Comparison of ENCODE assay signal across 26 cellular contexts in the genomic region with DNA sequence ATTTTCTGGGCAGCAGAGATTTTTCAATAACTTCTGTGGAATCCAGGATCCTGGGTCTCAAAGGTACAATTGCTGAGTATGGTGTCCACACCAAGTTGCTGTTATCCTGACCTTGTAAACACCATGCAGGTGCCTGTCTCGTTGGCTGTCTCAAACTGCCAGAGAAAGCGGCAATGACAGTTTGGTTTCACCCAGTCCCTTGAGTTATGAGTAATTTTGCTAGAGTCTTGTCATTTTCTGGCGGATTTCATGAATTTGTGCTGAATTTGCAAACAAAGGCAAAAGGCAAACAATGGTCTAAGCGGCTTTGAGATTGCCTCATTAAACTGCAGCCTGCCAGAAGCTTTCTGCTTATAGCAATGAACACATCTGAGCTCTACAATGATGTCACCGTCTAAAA.
"Had no signal": no experiment of that assay in that cellular context is flagged by ENCODE, and none has a peak within 500 bp of the region (broad histone marks: within the 10 kb centered on the region; RNA-seq: fewer than 3 reads in every experiment).

No MANE protein-coding gene starts in this region.

- H3K9me3 ChIP-seq: neutrophil, ovary, testis, thyroid gland, transverse colon, upper lobe of left lung, vagina had no signal

- ATAC-seq: natural killer cell; right cardiac atrium; sciatic nerve; stimulated activated naive B cell treated with anti-CD40 and anti-IgM and Interleukin-4, amounts not matched to agents 10 μg/mL and 1 μg/mL and 100 μg/mL, for 72 hours; stimulated activated naive CD8-positive, alpha-beta T cell treated with anti-CD3 and anti-CD28 coated beads, Interleukin-15, Interleukin-2, amounts not matched to agents 100 U/mL and 50 U/mL, for 24 hours had no signal

- H3K27ac ChIP-seq: left ventricle myocardium inferior, neural progenitor cell, neutrophil, ovary, skin epidermis, stomach, testis, thyroid gland, transverse colon, upper lobe of left lung, vagina had no signal

- H3K4me1 ChIP-seq: left ventricle myocardium inferior, neural progenitor cell, stomach, testis, thyroid gland, transverse colon, upper lobe of left lung, vagina had no signal

- H2AFZ ChIP-seq: neural progenitor cell had no signal

- H3K9ac ChIP-seq: neural progenitor cell had no signal

- DNase-seq: islet precursor cell; left ventricle myocardium inferior; mesendoderm; naive B cell; natural killer cell; nephron progenitor cell; occipital lobe; ovary; right cardiac atrium; stimulated activated CD4-positive, alpha-beta T cell treated with anti-CD3 and anti-CD28 coated beads, Interleukin-12 subunit alpha, Interleukin-12 subunit beta, amount 100 ng/mL, for 4 hours; stimulated activated CD4-positive, alpha-beta T cell treated with anti-CD3 and anti-CD28 coated beads, Interleukin-15, amount 100 ng/mL, for 24 hours; stimulated activated CD4-positive, alpha-beta T cell treated with anti-CD3 and anti-CD28 coated beads, Interleukin-2, amount 100 ng/mL, for 24 hours; stimulated activated CD4-positive, alpha-beta T cell treated with anti-CD3 and anti-CD28 coated beads, Interleukin-4, amount 100 ng/mL, for 1 hour; stimulated activated naive B cell treated with anti-CD40 and anti-IgM and Interleukin-4, amounts not matched to agents 10 μg/mL and 1 μg/mL and 100 μg/mL, for 72 hours; stimulated activated naive CD8-positive, alpha-beta T cell treated with anti-CD3 and anti-CD28 coated beads, Interleukin-15, Interleukin-2, amounts not matched to agents 100 U/mL and 50 U/mL, for 24 hours; stomach; testis; thyroid gland; transverse colon; upper lobe of left lung had no signal

- H3K36me3 ChIP-seq: left ventricle myocardium inferior, neural progenitor cell, neutrophil, ovary, stomach, thyroid gland, transverse colon, upper lobe of left lung, vagina had no signal

- H3K4me2 ChIP-seq: neural progenitor cell had no signal

- H3K4me3 ChIP-seq: left ventricle myocardium inferior, lung, neural progenitor cell, ovary, skin epidermis, stomach, testis, thyroid gland, transverse colon, upper lobe of left lung, vagina had no signal

- H3K27me3 ChIP-seq: neural progenitor cell, neutrophil, ovary, stomach, testis, thyroid gland, transverse colon, upper lobe of left lung, vagina had no signal
